In genomic region chr2:231100990-231101389, GRCh38 we compare ENCODE assay signal across 1 cellular context.
TF ChIP-seq lines count a peak whose summit lies in the region.

No MANE protein-coding gene starts in this region.

TF ChIP-seq in HepG2, 621 proteins besides CTCF, POLR2A, EP300 and RAD21 (continues in another document):
- no peak for TF ChIP-seq ZMAT3 (CRISPR knock-in tag; conservative IDR thresholded peaks at IDR 0.05)
- 0 out of 2 replicates have a peak, but pooled peaks have one; percentile 17 for TF ChIP-seq ZFP91 (CRISPR knock-in tag; IDR thresholded peaks at IDR 0.05; ENCODE audit: borderline replicate concordance)
- TF ChIP-seq NAIF1 (CRISPR knock-in tag; IDR thresholded peaks at IDR 0.05; ENCODE audit: borderline replicate concordance) = no peak
- no peak for TF ChIP-seq SCMH1 (CRISPR knock-in tag; IDR thresholded peaks at IDR 0.05; ENCODE audit: borderline replicate concordance)
- no peak for TF ChIP-seq ZNF496 (CRISPR knock-in tag; IDR thresholded peaks at IDR 0.05; ENCODE audit: insufficient replicate concordance)
- no peak for TF ChIP-seq HOXA7 (CRISPR knock-in tag; IDR thresholded peaks at IDR 0.05)
- TF ChIP-seq SP2 (CRISPR knock-in tag; IDR thresholded peaks at IDR 0.05) = no peak
- TF ChIP-seq ZNF776 (CRISPR knock-in tag; IDR thresholded peaks at IDR 0.05) = no peak
- TF ChIP-seq ZSCAN30 (CRISPR knock-in tag; IDR thresholded peaks at IDR 0.05) = no peak
- TF ChIP-seq NR2F6 (IDR thresholded peaks at IDR 0.05) = peak; percentile 16; the same call in 1 of the 2 replicates
- TF ChIP-seq NR2F6 (CRISPR knock-in tag; IDR thresholded peaks at IDR 0.05) = no peak
- TF ChIP-seq ZBTB7A (CRISPR knock-in tag; IDR thresholded peaks at IDR 0.05) = no peak
- TF ChIP-seq GLI4 (CRISPR knock-in tag; IDR thresholded peaks at IDR 0.05; ENCODE audit: borderline replicate concordance) = no peak
- no peak for TF ChIP-seq PRDM10 (CRISPR knock-in tag; IDR thresholded peaks at IDR 0.05; ENCODE audit: low read depth)
- no peak for TF ChIP-seq HNF1B (CRISPR knock-in tag; IDR thresholded peaks at IDR 0.05)
- peak; percentile 63 for TF ChIP-seq FOXP4 (CRISPR knock-in tag; IDR thresholded peaks at IDR 0.05)
- no peak for TF ChIP-seq ZNF816 (CRISPR knock-in tag; IDR thresholded peaks at IDR 0.05; ENCODE audit: borderline replicate concordance)
- no peak for TF ChIP-seq ZNF737 (CRISPR knock-in tag; IDR thresholded peaks at IDR 0.05; ENCODE audit: borderline replicate concordance)
- no peak for TF ChIP-seq ZNF3 (CRISPR knock-in tag; IDR thresholded peaks at IDR 0.05)
- TF ChIP-seq ZNF878 (CRISPR knock-in tag; IDR thresholded peaks at IDR 0.05) = peak; percentile 56; the same call in 1 of the 2 replicates
- TF ChIP-seq ZNF615 (CRISPR knock-in tag; IDR thresholded peaks at IDR 0.05; ENCODE audit: borderline replicate concordance) = no peak
- no peak for TF ChIP-seq ZSCAN12 (CRISPR knock-in tag; IDR thresholded peaks at IDR 0.05)
- TF ChIP-seq HBP1 (CRISPR knock-in tag; IDR thresholded peaks at IDR 0.05; ENCODE audit: low read depth) = no peak
- TF ChIP-seq IKZF4 (CRISPR knock-in tag; IDR thresholded peaks at IDR 0.05; ENCODE audit: borderline replicate concordance, low read depth, not compliant biosample characterization) = no peak
- no peak for TF ChIP-seq ZNF713 (CRISPR knock-in tag; IDR thresholded peaks at IDR 0.05)
- no peak for TF ChIP-seq ZNF446 (CRISPR knock-in tag; IDR thresholded peaks at IDR 0.05)
- no peak for TF ChIP-seq ZNF724P (CRISPR knock-in tag; IDR thresholded peaks at IDR 0.05; ENCODE audit: borderline replicate concordance)
- no peak for TF ChIP-seq SOX13 (IDR thresholded peaks at IDR 0.05)
- TF ChIP-seq SOX13 (CRISPR knock-in tag; conservative IDR thresholded peaks at IDR 0.05 in 1 of 2, IDR thresholded peaks at IDR 0.05 in 1 of 2) = peak in 1 of 2 experiments; percentile 54; a peak in 2 of 4 replicates
- no peak for TF ChIP-seq CC2D1A (CRISPR knock-in tag; IDR thresholded peaks at IDR 0.05)
- TF ChIP-seq TSC22D2 (CRISPR knock-in tag; IDR thresholded peaks at IDR 0.05; ENCODE audit: borderline replicate concordance) = no peak
- TF ChIP-seq PAXIP1 (CRISPR knock-in tag; conservative IDR thresholded peaks at IDR 0.05) = peak; percentile 62
- no peak for TF ChIP-seq ATF4 (CRISPR knock-in tag; IDR thresholded peaks at IDR 0.05)
- TF ChIP-seq PBX2 (CRISPR knock-in tag; IDR thresholded peaks at IDR 0.05) = no peak
- no peak for TF ChIP-seq ZNF530 (CRISPR knock-in tag; IDR thresholded peaks at IDR 0.05; ENCODE audit: low read depth)
- TF ChIP-seq CSRNP1 (CRISPR knock-in tag; IDR thresholded peaks at IDR 0.05) = no peak
- TF ChIP-seq ZNF710 (CRISPR knock-in tag; IDR thresholded peaks at IDR 0.05; ENCODE audit: borderline replicate concordance) = no peak
- TF ChIP-seq EEA1 (CRISPR knock-in tag; IDR thresholded peaks at IDR 0.05; ENCODE audit: borderline replicate concordance) = no peak
- TF ChIP-seq ZFP1 (CRISPR knock-in tag; IDR thresholded peaks at IDR 0.05) = no peak
- no peak for TF ChIP-seq PREB (CRISPR knock-in tag; IDR thresholded peaks at IDR 0.05)
